ENCODE assay signal across 1 cellular context in the genomic region with DNA sequence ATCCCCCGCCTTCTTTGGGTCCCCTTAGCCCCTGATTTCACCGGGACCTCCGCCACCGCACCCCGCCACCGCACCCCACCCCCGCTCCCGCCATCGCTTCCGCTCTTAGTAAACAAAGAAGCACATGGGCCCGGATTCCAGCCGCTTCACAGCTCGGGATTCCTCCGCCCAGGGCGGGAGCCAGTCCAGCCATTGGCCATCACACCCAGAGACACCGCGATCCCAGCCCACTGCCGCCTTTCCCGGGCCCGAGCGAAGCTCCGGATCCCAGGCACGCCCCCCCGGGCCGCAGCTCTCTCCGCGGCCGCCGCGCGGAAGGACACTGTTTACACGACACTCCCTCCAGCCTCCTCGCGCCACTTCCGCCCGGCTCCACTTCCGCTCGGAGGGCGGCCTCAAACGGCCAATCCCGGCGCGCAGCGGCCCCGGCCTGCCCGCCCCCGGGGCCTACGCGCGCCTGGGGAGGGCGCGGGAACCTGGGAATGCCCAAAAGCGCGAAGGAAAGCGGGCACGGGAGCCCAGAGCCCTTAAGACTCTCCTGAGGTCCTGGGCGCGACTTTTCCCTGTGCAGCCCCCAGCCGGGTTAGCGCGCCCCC.
TF ChIP-seq lines count a peak whose summit lies in the region.

No MANE protein-coding gene starts in this region.

TF ChIP-seq in HEK293, 187 proteins besides CTCF, POLR2A, EP300 and RAD21 (continued from another document and continues in another):
- TF ChIP-seq TCF7L2 (IDR thresholded peaks at IDR 0.05; ENCODE audit: borderline replicate concordance, low read depth, low read length) (no peak), GLI2 (tag by site-specific recombination; IDR thresholded peaks at IDR 0.05; ENCODE audit: borderline replicate concordance, low read depth) (no peak), ZNF610 (tag by site-specific recombination; IDR thresholded peaks at IDR 0.05; ENCODE audit: borderline replicate concordance) (peak; percentile 73; the same call in 1 of the 2 replicates), ZNF776 (tag by site-specific recombination; IDR thresholded peaks at IDR 0.05; ENCODE audit: borderline replicate concordance) (no peak; the same call in 1 of the 2 replicates), ZNF658 (tag by site-specific recombination; IDR thresholded peaks at IDR 0.05) (no peak), ZNF549 (tag by site-specific recombination; IDR thresholded peaks at IDR 0.05) (no peak), ZNF184 (tag by site-specific recombination; IDR thresholded peaks at IDR 0.05) (no peak), EGR2 (tag by site-specific recombination; IDR thresholded peaks at IDR 0.05; ENCODE audit: low read depth) (peak; percentile 95), ZNF169 (tag by site-specific recombination; IDR thresholded peaks at IDR 0.05) (no peak), ZNF792 (tag by site-specific recombination; IDR thresholded peaks at IDR 0.05) (0 out of 2 replicates have a peak, but pooled peaks have one; percentile 16), ZNF394 (tag by site-specific recombination; IDR thresholded peaks at IDR 0.05; ENCODE audit: borderline replicate concordance) (peak; percentile 36), RBAK (tag by site-specific recombination; IDR thresholded peaks at IDR 0.05) (no peak), ZNF600 (tag by site-specific recombination; IDR thresholded peaks at IDR 0.05) (peak; percentile 69), OSR2 (tag by site-specific recombination; IDR thresholded peaks at IDR 0.05) (no peak), SCRT2 (tag by site-specific recombination; IDR thresholded peaks at IDR 0.05) (no peak), ZNF37A (tag by site-specific recombination; IDR thresholded peaks at IDR 0.05) (no peak), ZNF223 (tag by site-specific recombination; IDR thresholded peaks at IDR 0.05) (0 out of 2 replicates have a peak, but pooled peaks have one; percentile 9), ZNF843 (tag by site-specific recombination; IDR thresholded peaks at IDR 0.05) (peak; percentile 40; the same call in 1 of the 2 replicates), ZNF274 (IDR thresholded peaks at IDR 0.05; ENCODE audit: low read length) (no peak), ZNF274 (tag by site-specific recombination; IDR thresholded peaks at IDR 0.05; ENCODE audit: borderline replicate concordance) (no peak), SP7 (tag by site-specific recombination; IDR thresholded peaks at IDR 0.05) (peak; percentile 82), IKZF3 (tag by site-specific recombination; IDR thresholded peaks at IDR 0.05) (peak; percentile 72; the same call in 1 of the 2 replicates), ZNF266 (tag by site-specific recombination; IDR thresholded peaks at IDR 0.05; ENCODE audit: low read depth) (no peak), ZNF292 (tag by site-specific recombination; IDR thresholded peaks at IDR 0.05; ENCODE audit: borderline replicate concordance, low read depth) (no peak), SCRT1 (tag by site-specific recombination; IDR thresholded peaks at IDR 0.05; ENCODE audit: borderline replicate concordance) (no peak), ZNF175 (tag by site-specific recombination; IDR thresholded peaks at IDR 0.05) (no peak), ZNF433 (tag by site-specific recombination; IDR thresholded peaks at IDR 0.05; ENCODE audit: low read depth) (no peak), ZNF19 (tag by site-specific recombination; IDR thresholded peaks at IDR 0.05; ENCODE audit: low read depth) (no peak), ZNF24 (tag by site-specific recombination; IDR thresholded peaks at IDR 0.05) (peak; percentile 34; the same call in 1 of the 2 replicates), ZNF623 (tag by site-specific recombination; IDR thresholded peaks at IDR 0.05) (no peak), ZNF677 (tag by site-specific recombination; IDR thresholded peaks at IDR 0.05) (no peak), HOXC10 (CRISPR knock-in tag; IDR thresholded peaks at IDR 0.05) (0 out of 2 replicates have a peak, but pooled peaks have one; percentile 66)
- TF ChIP-seq, protein P1, sequence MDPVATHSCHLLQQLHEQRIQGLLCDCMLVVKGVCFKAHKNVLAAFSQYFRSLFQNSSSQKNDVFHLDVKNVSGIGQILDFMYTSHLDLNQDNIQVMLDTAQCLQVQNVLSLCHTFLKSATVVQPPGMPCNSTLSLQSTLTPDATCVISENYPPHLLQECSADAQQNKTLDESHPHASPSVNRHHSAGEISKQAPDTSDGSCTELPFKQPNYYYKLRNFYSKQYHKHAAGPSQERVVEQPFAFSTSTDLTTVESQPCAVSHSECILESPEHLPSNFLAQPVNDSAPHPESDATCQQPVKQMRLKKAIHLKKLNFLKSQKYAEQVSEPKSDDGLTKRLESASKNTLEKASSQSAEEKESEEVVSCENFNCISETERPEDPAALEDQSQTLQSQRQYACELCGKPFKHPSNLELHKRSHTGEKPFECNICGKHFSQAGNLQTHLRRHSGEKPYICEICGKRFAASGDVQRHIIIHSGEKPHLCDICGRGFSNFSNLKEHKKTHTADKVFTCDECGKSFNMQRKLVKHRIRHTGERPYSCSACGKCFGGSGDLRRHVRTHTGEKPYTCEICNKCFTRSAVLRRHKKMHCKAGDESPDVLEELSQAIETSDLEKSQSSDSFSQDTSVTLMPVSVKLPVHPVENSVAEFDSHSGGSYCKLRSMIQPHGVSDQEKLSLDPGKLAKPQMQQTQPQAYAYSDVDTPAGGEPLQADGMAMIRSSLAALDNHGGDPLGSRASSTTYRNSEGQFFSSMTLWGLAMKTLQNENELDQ (tag by site-specific recombination; IDR thresholded peaks at IDR 0.05; ENCODE audit: low read depth): no peak
- TF ChIP-seq, protein P2, sequence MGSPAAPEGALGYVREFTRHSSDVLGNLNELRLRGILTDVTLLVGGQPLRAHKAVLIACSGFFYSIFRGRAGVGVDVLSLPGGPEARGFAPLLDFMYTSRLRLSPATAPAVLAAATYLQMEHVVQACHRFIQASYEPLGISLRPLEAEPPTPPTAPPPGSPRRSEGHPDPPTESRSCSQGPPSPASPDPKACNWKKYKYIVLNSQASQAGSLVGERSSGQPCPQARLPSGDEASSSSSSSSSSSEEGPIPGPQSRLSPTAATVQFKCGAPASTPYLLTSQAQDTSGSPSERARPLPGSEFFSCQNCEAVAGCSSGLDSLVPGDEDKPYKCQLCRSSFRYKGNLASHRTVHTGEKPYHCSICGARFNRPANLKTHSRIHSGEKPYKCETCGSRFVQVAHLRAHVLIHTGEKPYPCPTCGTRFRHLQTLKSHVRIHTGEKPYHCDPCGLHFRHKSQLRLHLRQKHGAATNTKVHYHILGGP (tag by site-specific recombination; IDR thresholded peaks at IDR 0.05): no peak
- TF ChIP-seq, protein P3, sequence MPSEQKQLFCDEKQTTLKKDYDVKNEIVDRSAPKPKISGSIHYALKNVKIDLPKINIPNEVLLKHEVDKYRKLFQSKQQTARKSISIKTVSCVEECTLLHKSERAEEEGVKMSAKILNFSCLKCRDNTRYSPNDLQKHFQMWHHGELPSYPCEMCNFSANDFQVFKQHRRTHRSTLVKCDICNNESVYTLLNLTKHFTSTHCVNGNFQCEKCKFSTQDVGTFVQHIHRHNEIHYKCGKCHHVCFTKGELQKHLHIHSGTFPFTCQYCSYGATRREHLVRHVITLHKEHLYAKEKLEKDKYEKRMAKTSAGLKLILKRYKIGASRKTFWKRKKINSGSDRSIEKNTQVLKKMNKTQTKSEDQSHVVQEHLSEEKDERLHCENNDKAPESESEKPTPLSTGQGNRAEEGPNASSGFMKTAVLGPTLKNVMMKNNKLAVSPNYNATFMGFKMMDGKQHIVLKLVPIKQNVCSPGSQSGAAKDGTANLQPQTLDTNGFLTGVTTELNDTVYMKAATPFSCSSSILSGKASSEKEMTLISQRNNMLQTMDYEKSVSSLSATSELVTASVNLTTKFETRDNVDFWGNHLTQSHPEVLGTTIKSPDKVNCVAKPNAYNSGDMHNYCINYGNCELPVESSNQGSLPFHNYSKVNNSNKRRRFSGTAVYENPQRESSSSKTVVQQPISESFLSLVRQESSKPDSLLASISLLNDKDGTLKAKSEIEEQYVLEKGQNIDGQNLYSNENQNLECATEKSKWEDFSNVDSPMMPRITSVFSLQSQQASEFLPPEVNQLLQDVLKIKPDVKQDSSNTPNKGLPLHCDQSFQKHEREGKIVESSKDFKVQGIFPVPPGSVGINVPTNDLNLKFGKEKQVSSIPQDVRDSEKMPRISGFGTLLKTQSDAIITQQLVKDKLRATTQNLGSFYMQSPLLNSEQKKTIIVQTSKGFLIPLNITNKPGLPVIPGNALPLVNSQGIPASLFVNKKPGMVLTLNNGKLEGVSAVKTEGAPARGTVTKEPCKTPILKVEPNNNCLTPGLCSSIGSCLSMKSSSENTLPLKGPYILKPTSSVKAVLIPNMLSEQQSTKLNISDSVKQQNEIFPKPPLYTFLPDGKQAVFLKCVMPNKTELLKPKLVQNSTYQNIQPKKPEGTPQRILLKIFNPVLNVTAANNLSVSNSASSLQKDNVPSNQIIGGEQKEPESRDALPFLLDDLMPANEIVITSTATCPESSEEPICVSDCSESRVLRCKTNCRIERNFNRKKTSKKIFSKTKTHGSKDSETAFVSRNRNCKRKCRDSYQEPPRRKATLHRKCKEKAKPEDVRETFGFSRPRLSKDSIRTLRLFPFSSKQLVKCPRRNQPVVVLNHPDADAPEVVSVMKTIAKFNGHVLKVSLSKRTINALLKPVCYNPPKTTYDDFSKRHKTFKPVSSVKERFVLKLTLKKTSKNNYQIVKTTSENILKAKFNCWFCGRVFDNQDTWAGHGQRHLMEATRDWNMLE (tag by site-specific recombination; conservative IDR thresholded peaks at IDR 0.05; ENCODE audit: low read depth): peak; percentile 40
- TF ChIP-seq, protein P4, sequence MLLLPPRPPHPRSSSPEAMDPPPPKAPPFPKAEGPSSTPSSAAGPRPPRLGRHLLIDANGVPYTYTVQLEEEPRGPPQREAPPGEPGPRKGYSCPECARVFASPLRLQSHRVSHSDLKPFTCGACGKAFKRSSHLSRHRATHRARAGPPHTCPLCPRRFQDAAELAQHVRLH (tag by site-specific recombination; IDR thresholded peaks at IDR 0.05): peak; percentile 84
- TF ChIP-seq, protein P5, sequence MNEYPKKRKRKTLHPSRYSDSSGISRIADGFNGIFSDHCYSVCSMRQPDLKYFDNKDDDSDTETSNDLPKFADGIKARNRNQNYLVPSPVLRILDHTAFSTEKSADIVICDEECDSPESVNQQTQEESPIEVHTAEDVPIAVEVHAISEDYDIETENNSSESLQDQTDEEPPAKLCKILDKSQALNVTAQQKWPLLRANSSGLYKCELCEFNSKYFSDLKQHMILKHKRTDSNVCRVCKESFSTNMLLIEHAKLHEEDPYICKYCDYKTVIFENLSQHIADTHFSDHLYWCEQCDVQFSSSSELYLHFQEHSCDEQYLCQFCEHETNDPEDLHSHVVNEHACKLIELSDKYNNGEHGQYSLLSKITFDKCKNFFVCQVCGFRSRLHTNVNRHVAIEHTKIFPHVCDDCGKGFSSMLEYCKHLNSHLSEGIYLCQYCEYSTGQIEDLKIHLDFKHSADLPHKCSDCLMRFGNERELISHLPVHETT (tag by site-specific recombination; IDR thresholded peaks at IDR 0.05): peak; percentile 72; the same call in 1 of the 2 replicates
- TF ChIP-seq, protein P6, sequence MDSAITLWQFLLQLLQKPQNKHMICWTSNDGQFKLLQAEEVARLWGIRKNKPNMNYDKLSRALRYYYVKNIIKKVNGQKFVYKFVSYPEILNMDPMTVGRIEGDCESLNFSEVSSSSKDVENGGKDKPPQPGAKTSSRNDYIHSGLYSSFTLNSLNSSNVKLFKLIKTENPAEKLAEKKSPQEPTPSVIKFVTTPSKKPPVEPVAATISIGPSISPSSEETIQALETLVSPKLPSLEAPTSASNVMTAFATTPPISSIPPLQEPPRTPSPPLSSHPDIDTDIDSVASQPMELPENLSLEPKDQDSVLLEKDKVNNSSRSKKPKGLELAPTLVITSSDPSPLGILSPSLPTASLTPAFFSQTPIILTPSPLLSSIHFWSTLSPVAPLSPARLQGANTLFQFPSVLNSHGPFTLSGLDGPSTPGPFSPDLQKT (IDR thresholded peaks at IDR 0.05; ENCODE audit: borderline replicate concordance, low read depth, low read length): peak; percentile 78; the same call in 1 of the 2 replicates
- TF ChIP-seq, protein P7, sequence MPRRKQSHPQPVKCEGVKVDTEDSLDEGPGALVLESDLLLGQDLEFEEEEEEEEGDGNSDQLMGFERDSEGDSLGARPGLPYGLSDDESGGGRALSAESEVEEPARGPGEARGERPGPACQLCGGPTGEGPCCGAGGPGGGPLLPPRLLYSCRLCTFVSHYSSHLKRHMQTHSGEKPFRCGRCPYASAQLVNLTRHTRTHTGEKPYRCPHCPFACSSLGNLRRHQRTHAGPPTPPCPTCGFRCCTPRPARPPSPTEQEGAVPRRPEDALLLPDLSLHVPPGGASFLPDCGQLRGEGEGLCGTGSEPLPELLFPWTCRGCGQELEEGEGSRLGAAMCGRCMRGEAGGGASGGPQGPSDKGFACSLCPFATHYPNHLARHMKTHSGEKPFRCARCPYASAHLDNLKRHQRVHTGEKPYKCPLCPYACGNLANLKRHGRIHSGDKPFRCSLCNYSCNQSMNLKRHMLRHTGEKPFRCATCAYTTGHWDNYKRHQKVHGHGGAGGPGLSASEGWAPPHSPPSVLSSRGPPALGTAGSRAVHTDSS (tag by site-specific recombination; IDR thresholded peaks at IDR 0.05): no peak
- TF ChIP-seq, protein P8, sequence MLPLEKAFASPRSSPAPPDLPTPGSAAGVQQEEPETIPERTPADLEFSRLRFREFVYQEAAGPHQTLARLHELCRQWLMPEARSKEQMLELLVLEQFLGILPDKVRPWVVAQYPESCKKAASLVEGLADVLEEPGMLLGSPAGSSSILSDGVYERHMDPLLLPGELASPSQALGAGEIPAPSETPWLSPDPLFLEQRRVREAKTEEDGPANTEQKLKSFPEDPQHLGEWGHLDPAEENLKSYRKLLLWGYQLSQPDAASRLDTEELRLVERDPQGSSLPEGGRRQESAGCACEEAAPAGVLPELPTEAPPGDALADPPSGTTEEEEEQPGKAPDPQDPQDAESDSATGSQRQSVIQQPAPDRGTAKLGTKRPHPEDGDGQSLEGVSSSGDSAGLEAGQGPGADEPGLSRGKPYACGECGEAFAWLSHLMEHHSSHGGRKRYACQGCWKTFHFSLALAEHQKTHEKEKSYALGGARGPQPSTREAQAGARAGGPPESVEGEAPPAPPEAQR (tag by site-specific recombination; IDR thresholded peaks at IDR 0.05): no peak
- TF ChIP-seq, protein P9, sequence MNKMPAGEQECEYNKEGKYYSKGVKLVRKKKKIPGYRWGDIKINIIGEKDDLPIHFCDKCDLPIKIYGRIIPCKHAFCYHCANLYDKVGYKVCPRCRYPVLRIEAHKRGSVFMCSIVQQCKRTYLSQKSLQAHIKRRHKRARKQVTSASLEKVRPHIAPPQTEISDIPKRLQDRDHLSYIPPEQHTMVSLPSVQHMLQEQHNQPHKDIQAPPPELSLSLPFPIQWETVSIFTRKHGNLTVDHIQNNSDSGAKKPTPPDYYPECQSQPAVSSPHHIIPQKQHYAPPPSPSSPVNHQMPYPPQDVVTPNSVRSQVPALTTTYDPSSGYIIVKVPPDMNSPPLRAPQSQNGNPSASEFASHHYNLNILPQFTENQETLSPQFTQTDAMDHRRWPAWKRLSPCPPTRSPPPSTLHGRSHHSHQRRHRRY (tag by site-specific recombination; IDR thresholded peaks at IDR 0.05): 0 out of 2 replicates have a peak, but pooled peaks have one; percentile 55
- TF ChIP-seq, protein P10, sequence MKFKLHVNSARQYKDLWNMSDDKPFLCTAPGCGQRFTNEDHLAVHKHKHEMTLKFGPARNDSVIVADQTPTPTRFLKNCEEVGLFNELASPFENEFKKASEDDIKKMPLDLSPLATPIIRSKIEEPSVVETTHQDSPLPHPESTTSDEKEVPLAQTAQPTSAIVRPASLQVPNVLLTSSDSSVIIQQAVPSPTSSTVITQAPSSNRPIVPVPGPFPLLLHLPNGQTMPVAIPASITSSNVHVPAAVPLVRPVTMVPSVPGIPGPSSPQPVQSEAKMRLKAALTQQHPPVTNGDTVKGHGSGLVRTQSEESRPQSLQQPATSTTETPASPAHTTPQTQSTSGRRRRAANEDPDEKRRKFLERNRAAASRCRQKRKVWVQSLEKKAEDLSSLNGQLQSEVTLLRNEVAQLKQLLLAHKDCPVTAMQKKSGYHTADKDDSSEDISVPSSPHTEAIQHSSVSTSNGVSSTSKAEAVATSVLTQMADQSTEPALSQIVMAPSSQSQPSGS (tag by site-specific recombination; IDR thresholded peaks at IDR 0.05; ENCODE audit: low read depth): no peak
